Comparison of ENCODE assay signal across 25 cellular contexts in the genomic region with DNA sequence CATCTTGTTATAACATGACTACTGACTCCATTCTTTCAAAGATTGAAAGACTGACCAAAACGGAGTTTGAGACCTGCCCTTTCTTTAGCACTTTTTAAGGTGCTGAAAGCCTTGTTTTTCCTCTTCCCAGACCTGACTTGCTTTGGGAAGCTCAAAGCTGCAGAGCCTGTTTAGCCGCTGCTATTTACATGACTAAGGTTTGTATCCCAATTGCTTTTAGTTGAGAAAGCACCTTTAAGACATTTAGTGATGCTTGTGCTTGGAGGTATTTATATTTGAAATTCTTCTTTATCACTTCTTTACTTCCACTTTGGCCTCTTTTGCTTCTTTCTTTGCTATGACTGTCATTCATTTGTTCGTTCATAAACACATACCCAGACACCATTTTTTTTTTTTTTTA.
DNase-seq lines count a peak whose midpoint lies in the region; FAIRE-seq and TF ChIP-seq lines count a peak whose summit lies in the region.
"Had no signal": no experiment of that assay in that cellular context is flagged by ENCODE, and none has a peak within 500 bp of the region (broad histone marks: within the 10 kb centered on the region; RNA-seq: fewer than 3 reads in every experiment).

No MANE protein-coding gene starts in this region.

- H2BK20ac ChIP-seq in H1 (ENCODE audit: low read length) = no peak overlapping the region

- TF ChIP-seq CTCF in H1 (IDR thresholded peaks at IDR 0.05; ENCODE audit: control extremely low read depth in 1 of 3, insufficient read depth in 1 of 3, low read depth in 1 of 3, low read length in 3 of 3) (no peak), tibial nerve (IDR thresholded peaks at IDR 0.05) (no peak)

- no peak overlapping the region for H2BK15ac ChIP-seq in H1 (ENCODE audit: low read length)

- no peaks in the 10 kb centered on the region for H3K36me3 ChIP-seq in H1 (ENCODE audit: control insufficient read depth in 2 of 4, insufficient read depth in 4 of 4, low read length in 3 of 4)
- no peaks in the 10 kb centered on the region for H3K36me3 ChIP-seq in tibial nerve
- H3K36me3 ChIP-seq: neutrophil, suprapubic skin had no signal

- no peak for TF ChIP-seq POLR2A in H1 (IDR thresholded peaks at IDR 0.05; ENCODE audit: control extremely low read depth in 1 of 2, low read depth in 2 of 2, low read length in 2 of 2)
- TF ChIP-seq POLR2A in tibial nerve (IDR thresholded peaks at IDR 0.05) = no peak

- no peaks in the 10 kb centered on the region for H4K20me1 ChIP-seq in H1 (replicated peaks in 1 of 2; ENCODE audit: control insufficient read depth in 1 of 2, insufficient read depth in 2 of 2, low read length in 2 of 2)

- H3K27me3 ChIP-seq in H1 (replicated peaks in 1 of 4; ENCODE audit: control insufficient read depth in 3 of 4, extremely low read depth in 1 of 4, insufficient read depth in 3 of 4, low read length in 3 of 4) (no peaks in the 10 kb centered on the region), tibial nerve (no peaks in the 10 kb centered on the region)
- H3K27me3 ChIP-seq: neutrophil, suprapubic skin had no signal

- H3K4me1 ChIP-seq in H1 (replicated peaks in 1 of 4; ENCODE audit: control insufficient read depth in 3 of 4, insufficient read depth in 4 of 4, low read length in 3 of 4) (peaks cover 0 to 24% (median 11%) of the 10 kb centered on the region in 4 experiments; a peak in 3 of 7 replicates), tibial nerve (no peaks in the 10 kb centered on the region)

- FAIRE-seq in H1 (lab: Jason Lieb, UNC) = peak; percentile 98
- FAIRE-seq: A204.1, GM19239, RCC 7860 had no signal

- in situ Hi-C loops in KBM-7 (cut with MboI; ENCODE audit: low pct_unique_long_range_greater_than_20kb, low sequenced_read_pairs) = no loop called here

- TF ChIP-seq RAD21 in H1 (IDR thresholded peaks at IDR 0.05 in 1 of 2, conservative IDR thresholded peaks at IDR 0.05 in 1 of 2; ENCODE audit: low read depth in 2 of 2, low read length in 2 of 2) = peak in 1 of 2 experiments; percentile 17; a peak in 1 of 4 replicates

- H3K9ac ChIP-seq in H1 (replicated peaks in 1 of 4; ENCODE audit: extremely low read depth in 1 of 4, low read depth in 3 of 4, low read length in 3 of 4) = no peak overlapping the region

- no peaks in the 10 kb centered on the region for H3K79me1 ChIP-seq in H1 (ENCODE audit: low read depth, low read length)

- CTCF ChIA-PET in H1 (lab: Charles Lee; ENCODE audit: partially characterized antibody) = no interaction called here

- POLR2A ChIA-PET in H1 (lab: Charles Lee; ENCODE audit: partially characterized antibody) = no interaction called here

- peak overlapping the region in 1 of 2 experiments; percentile 21; a peak in 2 of 4 replicates for H3K4me2 ChIP-seq in H1 (ENCODE audit: insufficient read depth in 1 of 2, low read depth in 2 of 2, low read length in 2 of 2)

- H3K23me2 ChIP-seq in H1 (ENCODE audit: low read depth, low read length) = no peaks in the 10 kb centered on the region

- H3K9me3 ChIP-seq in H1 (ENCODE audit: insufficient read depth in 2 of 2, low read depth in 1 of 2, low read length in 1 of 2) = no peaks in the 10 kb centered on the region
- no peaks in the 10 kb centered on the region for H3K9me3 ChIP-seq in tibial nerve
- H3K9me3 ChIP-seq: neutrophil, suprapubic skin had no signal

- H4K5ac ChIP-seq in H1 (ENCODE audit: insufficient read length, low read depth, low read length) = no peak overlapping the region

- H3K79me2 ChIP-seq in H1 (ENCODE audit: control insufficient read depth in 1 of 2, insufficient read depth in 2 of 2, low read length in 2 of 2) = no peaks in the 10 kb centered on the region

- no peak overlapping the region for H3K14ac ChIP-seq in H1 (ENCODE audit: insufficient read length)

- DNase-seq in SIG-M5 treated with dmso at 0.1 percent for 504 hours (lab: John Stamatoyannopoulos, UW; ENCODE audit: unreplicated experiment) (peak; percentile 17), SIG-M5 (lab: John Stamatoyannopoulos, UW) (no peak), H1 (ENCODE audit: low read depth in 1 of 2, low spot score in 2 of 2) (peak in 1 of 2 experiments; percentile 31), iPS-NIHi11 (ENCODE audit: low spot score) (peak; percentile 42), tibial nerve (ENCODE audit: low spot score in 2 of 2) (no peak), KBM-7 (no peak), LoVo (ENCODE audit: low spot score) (no peak)
- no peak for DNase-seq in activated CD8-positive, alpha-beta memory T cell treated with anti-CD3 and anti-CD28 coated beads, Interleukin-2, amount 50 U/mL, for 4 hours
- DNase-seq: activated CD4-positive, alpha-beta T cell treated with anti-CD3 and anti-CD28 coated beads, Interleukin-2, amount 50 U/mL, for 4 hours; activated effector memory CD4-positive, alpha-beta T cell treated with Interleukin-2 at 50 U/mL for 16 hours; activated naive CD8-positive, alpha-beta T cell treated with anti-CD3 and anti-CD28 coated beads, Interleukin-2, amount 10 ng/mL, durations not matched to agents 7 days and 5 days; CD8-positive, alpha-beta memory T cell; kidney glomerular epithelial cell; mammary epithelial cell; NCI-H1105; NCI-H2029 treated with DMSO at 0.1 percent for 48 hours; NCI-H446; NK-92 treated with Interleukin-12 subunit alpha and Interleukin-12 subunit beta, amount 100 ng/mL, for 24 hours; T-helper 2 cell had no signal

- H3K27ac ChIP-seq in H1 (ENCODE audit: low read depth, low read length) = no peak overlapping the region
- H3K27ac ChIP-seq in tibial nerve = no peak overlapping the region
- H3K27ac ChIP-seq: neutrophil, SK-N-MC had no signal

- H3K56ac ChIP-seq in H1 (replicated peaks; ENCODE audit: insufficient read length, low read depth, low read length) = no peak overlapping the region

- no peak overlapping the region for H2BK120ac ChIP-seq in H1 (replicated peaks; ENCODE audit: low read depth, low read length)

- H2BK5ac ChIP-seq in H1 (ENCODE audit: low read depth, low read length) = no peak overlapping the region

- peak in 1 of 2 experiments; percentile 38; a peak in 1 of 3 replicates for TF ChIP-seq EP300 in H1 (IDR thresholded peaks at IDR 0.05; ENCODE audit: borderline replicate concordance in 1 of 2, low read depth in 2 of 2, low read length in 2 of 2)
- TF ChIP-seq EP300 in tibial nerve (IDR thresholded peaks at IDR 0.05) = no peak

- H3K18ac ChIP-seq in H1 (ENCODE audit: extremely low read depth, low read length) = no peak overlapping the region

- no peak overlapping the region for H3K23ac ChIP-seq in H1 (ENCODE audit: insufficient read length)

- H2AFZ ChIP-seq in H1 (ENCODE audit: low read length) = peak overlapping the region; percentile 31; the same call in 1 of the 2 replicates

- WGBS in H1 (ENCODE audit: extremely low coverage in 1 of 2, insufficient coverage in 1 of 2, insufficient read length in 1 of 2, insufficient replicate concordance in 2 of 2, low coverage in 1 of 2, low lambda C conversion rate in 2 of 2, missing lambda C conversion rate in 1 of 2), 2 experiments = 10% methylated on average over 3 of the region's 3 CpGs; no CpG with 5 or more reads in 1 of the 2 experiments
- WGBS in tibial nerve, 2 donors = 78 to 82% methylated on average over 3 of the region's 3 CpGs

- H2BK12ac ChIP-seq in H1 (ENCODE audit: low read depth, low read length) = no peak overlapping the region

- no peak overlapping the region for H4K91ac ChIP-seq in H1 (replicated peaks; ENCODE audit: insufficient read length, low read length)

- H3K4me3 ChIP-seq in H1 (ENCODE audit: extremely low read depth in 1 of 4, insufficient read depth in 2 of 4, low read depth in 3 of 4, low read length in 4 of 4) = peak overlapping the region in 2 of 4 experiments; percentile 1 to 37; a peak in 1 of 8 replicates
- no peak overlapping the region for H3K4me3 ChIP-seq in tibial nerve
- H3K4me3 ChIP-seq: SK-N-MC, suprapubic skin had no signal

- H3K4ac ChIP-seq in H1 (replicated peaks; ENCODE audit: insufficient read length, low read depth, low read length) = no peak overlapping the region

- no peak overlapping the region for H2AK5ac ChIP-seq in H1 (ENCODE audit: low read depth, low read length)

- H4K8ac ChIP-seq in H1 (ENCODE audit: extremely low read depth, insufficient read depth, low read length) = no peak overlapping the region

TF ChIP-seq in H1, 55 proteins besides CTCF, POLR2A, EP300 and RAD21 (continues in another document):
- TF ChIP-seq NRF1 (IDR thresholded peaks at IDR 0.05; ENCODE audit: low read depth, low read length) (no peak), FOSL1 (IDR thresholded peaks at IDR 0.05; ENCODE audit: insufficient read depth, low read depth, low read length) (no peak), GTF2F1 (IDR thresholded peaks at IDR 0.05; ENCODE audit: borderline replicate concordance, low read depth, low read length) (no peak), POU5F1 (IDR thresholded peaks at IDR 0.05; ENCODE audit: low read depth, low read length) (peak; percentile 81), SIN3A (conservative IDR thresholded peaks at IDR 0.05 in 1 of 2, IDR thresholded peaks at IDR 0.05 in 1 of 2; ENCODE audit: low read depth in 1 of 2, low read length in 2 of 2) (no peak), ZNF274 (IDR thresholded peaks at IDR 0.05; ENCODE audit: borderline replicate concordance, extremely low read depth, low read length) (no peak), KDM5A (IDR thresholded peaks at IDR 0.05; ENCODE audit: low read length) (no peak), HDAC2 (IDR thresholded peaks at IDR 0.05; ENCODE audit: borderline replicate concordance in 1 of 2, low read depth in 2 of 2, low read length in 2 of 2) (peak in 1 of 2 experiments; percentile 31; a peak in 1 of 4 replicates), RNF2 (IDR thresholded peaks at IDR 0.05; ENCODE audit: borderline replicate concordance, low read depth, low read length, missing control alignments, poor library complexity, severe bottlenecking) (no peak), EGR1 (IDR thresholded peaks at IDR 0.05; ENCODE audit: borderline replicate concordance, low read depth, low read length) (no peak), RBBP5 (IDR thresholded peaks at IDR 0.05; ENCODE audit: borderline replicate concordance, low read depth, low read length) (peak; percentile 62; the same call in 1 of the 2 replicates), HDAC6 (IDR thresholded peaks at IDR 0.05; ENCODE audit: low read depth, low read length) (no peak), BCL11A (IDR thresholded peaks at IDR 0.05; ENCODE audit: low read depth in 2 of 2, low read length in 2 of 2) (peak in 1 of 2 experiments; percentile 82)

Comparison
In these comparisons a context has a peak if more than half of its experiments do, and no peak if none do; other contexts are left out.
1. DNase-seq: peak in SIG-M5 treated with dmso at 0.1 percent for 504 hours (single experiment) and iPS-NIHi11 (single experiment); none in SIG-M5 (single experiment), activated CD8-positive, alpha-beta memory T cell treated with anti-CD3 and anti-CD28 coated beads, Interleukin-2, amount 50 U/mL, for 4 hours (single experiment), tibial nerve (0 of 2), KBM-7 (single experiment) and LoVo (single experiment).